In the genomic region with DNA sequence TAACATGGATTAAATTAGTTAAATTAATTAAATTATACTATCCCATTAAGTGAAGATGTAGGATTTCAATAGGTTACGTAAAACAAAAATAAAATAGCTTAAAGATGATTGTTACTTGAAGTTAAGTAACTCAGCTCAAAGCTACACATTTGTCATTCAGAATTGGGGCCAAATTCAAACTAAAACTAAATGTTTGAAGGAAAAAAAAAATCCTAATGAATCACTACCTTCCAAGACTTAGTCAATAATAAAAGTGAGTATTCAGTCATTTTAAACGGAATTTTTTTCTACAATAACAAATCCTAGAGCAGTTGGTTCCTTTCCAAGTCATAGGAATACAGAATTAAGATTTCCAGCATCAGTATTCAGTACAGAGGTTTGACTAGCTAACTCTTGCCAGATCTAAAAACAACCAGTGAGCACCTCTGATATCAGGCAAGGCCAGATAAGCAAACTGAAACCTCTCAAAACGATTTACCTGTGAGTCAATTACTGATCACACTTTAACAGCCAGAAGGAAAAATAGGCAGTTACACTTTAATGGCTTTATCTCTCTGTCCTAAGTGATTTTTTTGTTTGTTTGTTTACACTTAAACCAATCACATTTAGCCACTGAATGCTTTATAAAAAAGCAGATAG, we compare ENCODE assay signal across 19 cellular contexts.
DNase-seq lines count a peak whose midpoint lies in the region; ATAC-seq and TF ChIP-seq lines count a peak whose summit lies in the region.
"Had no signal": no experiment of that assay in that cellular context is flagged by ENCODE, and none has a peak within 500 bp of the region (broad histone marks: within the 10 kb centered on the region; RNA-seq: fewer than 3 reads in every experiment).

No MANE protein-coding gene starts in this region.

- H3K27me3 ChIP-seq in mesendoderm (ENCODE audit: insufficient read depth, low read length, poor library complexity) (no peaks in the 10 kb centered on the region), H7 (ENCODE audit: control insufficient read depth, insufficient read depth, low read length) (no peaks in the 10 kb centered on the region)

- no peaks in the 10 kb centered on the region for H3K36me3 Mint-ChIP-seq in type B pancreatic cell
- H3K36me3 Mint-ChIP-seq: CD8-positive, alpha-beta memory T cell had no signal

- H3K4ac ChIP-seq in mesendoderm (ENCODE audit: low read depth, low read length) = no peak overlapping the region

- H2BK15ac ChIP-seq in mesendoderm (replicated peaks; ENCODE audit: low read depth) = no peak overlapping the region

- peaks cover 11% of the 10 kb centered on the region for H3K9me3 Mint-ChIP-seq in type B pancreatic cell

- H3K4me3 ChIP-seq in mesendoderm (ENCODE audit: low read length) (no peak overlapping the region), H7 (ENCODE audit: insufficient read depth, low read depth, low read length) (no peak overlapping the region)
- H3K4me3 ChIP-seq: SK-N-MC had no signal

- DNase-seq in EH (ENCODE audit: low read depth) (peak; percentile 11), amniotic epithelial cell (ENCODE audit: low read depth) (peak; percentile 14), epithelial cell of prostate (ENCODE audit: low read depth, low spot score) (no peak), mesendoderm (peak; percentile 29), H7 (no peak), type B pancreatic cell (ENCODE audit: extremely low spot score, unreplicated experiment) (no peak), HEK293T (ENCODE audit: extremely low spot score) (no peak)
- DNase-seq: C1 segment of cervical spinal cord; CD8-positive, alpha-beta memory T cell; DMS53; NCI-H1092 treated with DMSO at 0.1 percent for 48 hours; NCI-H146; NCI-H2081; NCI-H2171 treated with DMSO at 0.1 percent for 48 hours; NCI-H446; NCI-H526 treated with DMSO at 0.1 percent for 48 hours; SHP77 had no signal

- H2AK5ac ChIP-seq in mesendoderm (ENCODE audit: low read length) = no peak overlapping the region

- H3K56ac ChIP-seq in mesendoderm (ENCODE audit: low read length) = no peak overlapping the region

- peaks cover 4% of the 10 kb centered on the region for H3K4me1 Mint-ChIP-seq in type B pancreatic cell (ENCODE audit: unreplicated experiment)
- H3K4me1 Mint-ChIP-seq: CD8-positive, alpha-beta memory T cell had no signal

- no peak overlapping the region for H2BK120ac ChIP-seq in mesendoderm (ENCODE audit: low read depth, low read length)

- no peak overlapping the region for H2BK5ac ChIP-seq in mesendoderm (ENCODE audit: low read length)

- no peaks in the 10 kb centered on the region for H3K79me2 ChIP-seq in mesendoderm (ENCODE audit: control insufficient read depth, insufficient read depth, low read length)

- ATAC-seq in HG03045 (IDR thresholded peaks at IDR 0.05; ENCODE audit: unreplicated experiment) = no peak

- H3K27ac ChIP-seq in epithelial cell of prostate (peak overlapping the region; percentile 10), mesendoderm (ENCODE audit: low read depth, low read length) (no peak overlapping the region)
- H3K27ac ChIP-seq: SK-N-MC had no signal

- H3K4me2 ChIP-seq in mesendoderm (ENCODE audit: low read length) = no peak overlapping the region

- H3K9ac ChIP-seq in mesendoderm (ENCODE audit: low read length) = no peak overlapping the region

- no peak overlapping the region for H3K18ac ChIP-seq in mesendoderm (ENCODE audit: low read length)

- no peak overlapping the region for H4K8ac ChIP-seq in mesendoderm (ENCODE audit: low read depth, low read length)

- H3K23ac ChIP-seq in mesendoderm (ENCODE audit: low read length) = no peak overlapping the region

- CTCF ChIA-PET in HEK293T (lab: Yijun Ruan, JAX) = no interaction called here

- no peaks in the 10 kb centered on the region for H3K27me3 Mint-ChIP-seq in type B pancreatic cell
- H3K27me3 Mint-ChIP-seq: CD8-positive, alpha-beta memory T cell had no signal

- no peaks in the 10 kb centered on the region for H3K36me3 ChIP-seq in mesendoderm (ENCODE audit: control insufficient read depth, insufficient read depth, low read length)
- no peaks in the 10 kb centered on the region for H3K36me3 ChIP-seq in H7 (replicated peaks; ENCODE audit: control insufficient read depth, insufficient read depth, low read length)

- H3K27ac Mint-ChIP-seq in type B pancreatic cell = no peak overlapping the region
- H3K27ac Mint-ChIP-seq: CD8-positive, alpha-beta memory T cell had no signal

- TF ChIP-seq CTCF in type B pancreatic cell (conservative IDR thresholded peaks at IDR 0.05) = no peak

- POLR2A ChIA-PET in HEK293T (lab: Yijun Ruan, JAX) = no interaction called here

- no peak overlapping the region for H3K4me3 Mint-ChIP-seq in type B pancreatic cell
- H3K4me3 Mint-ChIP-seq: CD8-positive, alpha-beta memory T cell had no signal

- H3K79me1 ChIP-seq in mesendoderm (ENCODE audit: low read length) = no peaks in the 10 kb centered on the region

- H4K5ac ChIP-seq in mesendoderm (ENCODE audit: low read length) = no peak overlapping the region

- WGBS in mesendoderm (ENCODE audit: extremely low coverage, insufficient coverage, low lambda C conversion rate) = no CpG with 5 or more reads among the region's 3 CpGs

- H3K4me1 ChIP-seq in mesendoderm (ENCODE audit: control insufficient read depth, low read depth, low read length) = no peaks in the 10 kb centered on the region

TF ChIP-seq in HEK293T, 16 proteins besides CTCF, POLR2A, EP300 and RAD21:
- TF ChIP-seq, protein P1, sequence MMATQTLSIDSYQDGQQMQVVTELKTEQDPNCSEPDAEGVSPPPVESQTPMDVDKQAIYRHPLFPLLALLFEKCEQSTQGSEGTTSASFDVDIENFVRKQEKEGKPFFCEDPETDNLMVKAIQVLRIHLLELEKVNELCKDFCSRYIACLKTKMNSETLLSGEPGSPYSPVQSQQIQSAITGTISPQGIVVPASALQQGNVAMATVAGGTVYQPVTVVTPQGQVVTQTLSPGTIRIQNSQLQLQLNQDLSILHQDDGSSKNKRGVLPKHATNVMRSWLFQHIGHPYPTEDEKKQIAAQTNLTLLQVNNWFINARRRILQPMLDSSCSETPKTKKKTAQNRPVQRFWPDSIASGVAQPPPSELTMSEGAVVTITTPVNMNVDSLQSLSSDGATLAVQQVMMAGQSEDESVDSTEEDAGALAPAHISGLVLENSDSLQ (IDR thresholded peaks at IDR 0.05) = no peak
- TF ChIP-seq ELF4 (IDR thresholded peaks at IDR 0.05) = no peak
- TF ChIP-seq TARDBP (IDR thresholded peaks at IDR 0.05) = no peak
- no peak for TF ChIP-seq NFRKB (IDR thresholded peaks at IDR 0.05)
- TF ChIP-seq ARNT (IDR thresholded peaks at IDR 0.05) = no peak
- TF ChIP-seq FOXK2 (IDR thresholded peaks at IDR 0.05) = no peak
- no peak for TF ChIP-seq CTBP1 (IDR thresholded peaks at IDR 0.05; ENCODE audit: borderline replicate concordance)
- TF ChIP-seq ZNF384 (IDR thresholded peaks at IDR 0.05) = no peak
- no peak for TF ChIP-seq LEF1 (IDR thresholded peaks at IDR 0.05; ENCODE audit: borderline replicate concordance)
- no peak for TF ChIP-seq SP1 (IDR thresholded peaks at IDR 0.05)
- TF ChIP-seq FOXM1 (IDR thresholded peaks at IDR 0.05; ENCODE audit: borderline replicate concordance) = no peak
- TF ChIP-seq HDGF (IDR thresholded peaks at IDR 0.05; ENCODE audit: borderline replicate concordance) = no peak
- TF ChIP-seq SUZ12 (IDR thresholded peaks at IDR 0.05) = no peak
- no peak for TF ChIP-seq FOXA1 (IDR thresholded peaks at IDR 0.05)
- no peak for TF ChIP-seq BHLHE40 (IDR thresholded peaks at IDR 0.05; ENCODE audit: borderline replicate concordance)

Comparison
In these comparisons a context has a peak if more than half of its experiments do, and no peak if none do; other contexts are left out.
1. DNase-seq: peak in EH (single experiment), amniotic epithelial cell (single experiment) and mesendoderm (single experiment); none in epithelial cell of prostate (single experiment), H7 (single experiment), type B pancreatic cell (single experiment) and HEK293T (single experiment).